ENCODE assay signal across 2 cellular contexts in genomic region chr11:118768715-118769114, GRCh38.
TF ChIP-seq lines count a peak whose summit lies in the region.

No MANE protein-coding gene starts in this region.

TF ChIP-seq in WTC11, 78 proteins besides CTCF, POLR2A, EP300 and RAD21 (continued from another document):
- no peak for TF ChIP-seq USF2 (CRISPR knock-in tag; IDR thresholded peaks at IDR 0.05)
- TF ChIP-seq MLX (CRISPR knock-in tag; IDR thresholded peaks at IDR 0.05), result no peak
- TF ChIP-seq ZMAT4 (CRISPR knock-in tag; IDR thresholded peaks at IDR 0.05), result no peak
- no peak for TF ChIP-seq HMGA2 (CRISPR knock-in tag; IDR thresholded peaks at IDR 0.05)
- no peak for TF ChIP-seq ZNF263 (CRISPR knock-in tag; IDR thresholded peaks at IDR 0.05; ENCODE audit: low read depth)
- no peak for TF ChIP-seq CBFB (CRISPR knock-in tag; IDR thresholded peaks at IDR 0.05; ENCODE audit: low read depth)
- TF ChIP-seq ZNF512 (CRISPR knock-in tag; IDR thresholded peaks at IDR 0.05; ENCODE audit: borderline replicate concordance), result no peak
- no peak for TF ChIP-seq RORB (CRISPR knock-in tag; IDR thresholded peaks at IDR 0.05)
- no peak for TF ChIP-seq ZNF138 (CRISPR knock-in tag; conservative IDR thresholded peaks at IDR 0.05)
- TF ChIP-seq ZSCAN18 (CRISPR knock-in tag; IDR thresholded peaks at IDR 0.05), result no peak
- no peak for TF ChIP-seq E2F5 (CRISPR knock-in tag; IDR thresholded peaks at IDR 0.05)
- no peak for TF ChIP-seq AR (CRISPR knock-in tag; IDR thresholded peaks at IDR 0.05)
- TF ChIP-seq EMX1 (CRISPR knock-in tag; IDR thresholded peaks at IDR 0.05), result no peak
TF ChIP-seq in WTC11: peak in this region for 0.

TF ChIP-seq in HepG2, 621 proteins besides CTCF, POLR2A, EP300 and RAD21 (continued from another document):
- peak; percentile 39; the same call in 1 of the 2 replicates for TF ChIP-seq ZNF362 (CRISPR knock-in tag; IDR thresholded peaks at IDR 0.05; ENCODE audit: borderline replicate concordance)
- no peak for TF ChIP-seq ZNF615 (CRISPR knock-in tag; IDR thresholded peaks at IDR 0.05; ENCODE audit: borderline replicate concordance)
- TF ChIP-seq MAF1 (CRISPR knock-in tag; IDR thresholded peaks at IDR 0.05; ENCODE audit: borderline replicate concordance), result no peak
